ENCODE assay signal across 8 cellular contexts in the genomic region with DNA sequence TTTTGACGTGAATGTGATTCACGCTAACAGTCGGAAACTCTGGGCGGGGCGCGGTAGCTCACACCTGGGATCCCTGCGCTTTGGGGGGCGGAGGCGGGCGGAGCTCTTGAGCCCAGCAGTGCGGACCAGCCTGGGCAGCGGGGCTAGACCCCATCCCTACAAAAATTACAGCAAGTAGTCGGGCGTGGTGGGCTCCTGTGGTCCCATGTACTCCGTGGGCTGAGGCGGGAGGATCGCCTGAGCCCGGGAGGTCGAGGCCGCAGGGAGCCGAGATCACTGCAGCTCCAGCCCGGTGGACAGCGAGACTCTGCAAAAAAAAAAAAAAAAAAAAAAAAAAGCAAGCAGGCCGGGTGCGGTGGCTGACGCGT. TPM values are rescaled to one million over a fixed set of nuclear protein-coding genes. Genes with fewer than 3 reads are reported as not detected.
A peak's percentile ranks its signal among the peaks of the same experiment; 100 is the strongest.
DNase-seq lines count a peak whose midpoint lies in the region; ATAC-seq, FAIRE-seq and TF ChIP-seq lines count a peak whose summit lies in the region.
"Not testable (repeated sequence)": the region's sequence is repeated elsewhere in the genome, so short reads cannot be mapped to it uniquely, and the experiment has no call there.

No MANE protein-coding gene starts in this region.

- H3K4me3 ChIP-seq in A549 (peak overlapping the region; percentile 50), Loucy (ENCODE audit: low read length, poor library complexity, severe bottlenecking) (peak overlapping the region; percentile 69), duodenal mucosa (ENCODE audit: low read depth in 1 of 2, low read length in 2 of 2) (peak overlapping the region; percentile 15 to 51)

- TF ChIP-seq RAD21 in A549 (conservative IDR thresholded peaks at IDR 0.05 in 1 of 2, IDR thresholded peaks at IDR 0.05 in 1 of 2): not testable (repeated sequence)

- TF ChIP-seq CTCF in A549 (IDR thresholded peaks at IDR 0.05); Loucy (conservative IDR thresholded peaks at IDR 0.05; ENCODE audit: low read length): not testable (repeated sequence)

- TF ChIP-seq EP300 in A549 (IDR thresholded peaks at IDR 0.05): not testable (repeated sequence)

- FAIRE-seq in A549 (lab: Jason Lieb, UNC): not testable (repeated sequence)

- H3K79me2 ChIP-seq in Loucy (ENCODE audit: insufficient read depth, low read length): peaks cover 17% of the 10 kb centered on the region; the same call in 1 of the 2 replicates

- H3K9ac ChIP-seq in Loucy (ENCODE audit: low read depth, low read length, poor library complexity, severe bottlenecking): not testable (repeated sequence)
- peak overlapping the region in 1 of 2 donors; percentile 47 for H3K9ac ChIP-seq in duodenal mucosa (ENCODE audit: low read depth in 1 of 2, low read length in 2 of 2)

- not testable (repeated sequence) for H4K20me1 ChIP-seq in Loucy (ENCODE audit: insufficient read depth, low read length, poor library complexity, severe bottlenecking)

- H3K27me3 ChIP-seq in Loucy (ENCODE audit: insufficient read depth, low read length, poor library complexity, severe bottlenecking); duodenal mucosa (ENCODE audit: control insufficient read depth in 1 of 2, insufficient read depth in 2 of 2, low read length in 2 of 2): not testable (repeated sequence)

- CTCF ChIA-PET in A549 (lab: Yijun Ruan, JAX): interaction anchor here (0.5 kb wide), 1 partner anchor 1794 kb away, joined by 3 read pairs; no protein-coding TSS in a partner anchor

- not testable (repeated sequence) for H3F3A ChIP-seq in Loucy (ENCODE audit: low read depth)

- ATAC-seq in A549 (peak; percentile 60 to 80), GM19328 (IDR thresholded peaks at IDR 0.05; ENCODE audit: unreplicated experiment) (peak; percentile 38), HG02885 (IDR thresholded peaks at IDR 0.05; ENCODE audit: poor library complexity, unreplicated experiment) (peak; percentile 38), left lobe of liver (peak; percentile 48)

- H3K36me3 ChIP-seq in Loucy (ENCODE audit: insufficient read depth, low read length): not testable (repeated sequence)
- H3K36me3 ChIP-seq in duodenal mucosa (ENCODE audit: control insufficient read depth in 1 of 2, insufficient read depth in 2 of 2, low read length in 2 of 2): peaks cover 0 to 16% of the 10 kb centered on the region in 2 donors

- H3K9me3 ChIP-seq in A549; Loucy (ENCODE audit: insufficient read depth, low read depth, low read length); duodenal mucosa (ENCODE audit: control insufficient read depth in 1 of 2, low read length in 2 of 2): not testable (repeated sequence)

- H3K4me1 ChIP-seq in A549; Loucy (ENCODE audit: insufficient read depth, low read length, poor library complexity, severe bottlenecking); duodenal mucosa (ENCODE audit: control insufficient read depth in 1 of 2, insufficient read depth in 2 of 2, low read length in 2 of 2): not testable (repeated sequence)

- POLR2A ChIA-PET in A549 (lab: Yijun Ruan, JAX): not testable (repeated sequence)

- not testable (repeated sequence) for H2AFZ ChIP-seq in Loucy (ENCODE audit: low read length)

- 1% methylated on average over 11 of the region's 27 CpGs for WGBS in A549 (ENCODE audit: missing lambda C conversion rate)

- peak overlapping the region; percentile 68 to 85; a peak in 5 of 6 replicates for H3K27ac ChIP-seq in A549
- H3K27ac ChIP-seq in duodenal mucosa (ENCODE audit: low read depth, low read length): not testable (repeated sequence)

- not testable (repeated sequence) for TF ChIP-seq POLR2A in A549 (IDR thresholded peaks at IDR 0.05; ENCODE audit: low read length)

- not testable (repeated sequence) for H3K9me2 ChIP-seq in Loucy (replicated peaks; ENCODE audit: low read depth, low read length)

- not testable (repeated sequence) for DNase-seq in A549 (ENCODE audit: low read depth in 1 of 2, low spot score in 1 of 2); left lobe of liver (ENCODE audit: low spot score)
- DNase-seq in activated T-cell treated with anti-CD3 and anti-CD28 coated beads for 1 hour (ENCODE audit: low read depth): peak; percentile 37
- peak; percentile 54 for DNase-seq in stimulated activated CD4-positive, alpha-beta T cell treated with anti-CD3 and anti-CD28 coated beads, Interleukin-12 subunit alpha, Interleukin-12 subunit beta, amount 100 ng/mL, for 4 hours

- H3K4me2 ChIP-seq in A549 (0 out of 3 replicates have a peak overlapping the region, but pooled peaks have one; percentile 52), Loucy (ENCODE audit: low read depth, low read length, poor library complexity, severe bottlenecking) (peak overlapping the region; percentile 37)

RNA-seq across cellular contexts. Expression of a gene that starts 46.4 kb away (rescaled TPM):
- polyA plus RNA-seq in A549 (2011; rRNA removed) (2.2 and 3.8 TPM in 2 replicates), A549 (2017; fragmentation: RNase III; extraction: RNeasy Plus Mini Kit Qiagen cat#74134 plus additional on column Dnase treatment) (11.3 to 12.7 TPM (median 12.5 TPM) in 3 replicates)
- polyA plus RNA-seq in A549 (2012; cell fraction: cytosol; rRNA removed): 8.2 and 11.2 TPM in 2 replicates
- polyA plus RNA-seq in A549 (2012; cell fraction: nucleus; rRNA removed): 46.2 and 50.4 TPM in 2 replicates
- polyA minus RNA-seq in A549 (2011; rRNA and poly(A)+ RNA removed): 3.3 and 8.4 TPM in 2 replicates
- 55.2 TPM for total RNA-seq in left lobe of liver
